In genomic region chr13:45007225-45007624, GRCh38 we compare ENCODE assay signal across 8 cellular contexts.
"Had no signal": no experiment of that assay in that cellular context is flagged by ENCODE, and none has a peak within 500 bp of the region (broad histone marks: within the 10 kb centered on the region; RNA-seq: fewer than 3 reads in every experiment).

No MANE protein-coding gene starts in this region.

- ATAC-seq: HCT116, HepG2 had no signal

- H3K4me1 ChIP-seq: HAP-1 had no signal

- H3K9me3 ChIP-seq: HAP-1 had no signal

- H3K9ac ChIP-seq: GM23248 had no signal

- FAIRE-seq: HepG2 had no signal

- DNase-seq: GM23248, GOT3, H7, HFFc6 had no signal

- H3K4me3 ChIP-seq: GM23248, HAP-1 had no signal

- H3K27ac ChIP-seq: GM23248, HL-60 had no signal
